Comparison of ENCODE assay signal across 8 cellular contexts in genomic region chr9:83920469-83920941, GRCh38. TPM values are rescaled to one million over a fixed set of nuclear protein-coding genes. Genes with fewer than 3 reads are reported as not detected.
A peak's percentile ranks its signal among the peaks of the same experiment; 100 is the strongest.
DNase-seq lines count a peak whose midpoint lies in the region; ATAC-seq, FAIRE-seq and TF ChIP-seq lines count a peak whose summit lies in the region.

No MANE protein-coding gene starts in this region.

- POLR2A ChIA-PET in GM12878 (lab: Charles Lee), result interaction anchor here (0.6 to 2.1 kb wide), 2 partner anchors 57 to 60 kb away, joined by 5 to 7 read pairs; partner anchors contain the start of genes HNRNPK and RMI1

- RAD21 ChIA-PET in GM12878 (lab: Charles Lee; ENCODE audit: unreplicated experiment), result interaction anchor here (0.8 to 2.4 kb wide), 3 partner anchors 8 to 346 kb away, joined by 3 to 5 read pairs (median 5); no protein-coding TSS in a partner anchor

- H3K4me1 ChIP-seq in GM12878 (ENCODE audit: control insufficient read depth, insufficient read depth, low read length) (peaks cover 9% of the 10 kb centered on the region), skeletal muscle tissue (ENCODE audit: control insufficient read depth in 3 of 3, insufficient read depth in 3 of 3, low read length in 3 of 3) (peaks cover 2 to 12% (median 4%) of the 10 kb centered on the region in 3 donors)

- WGBS in GM12878 (ENCODE audit: insufficient coverage, insufficient replicate concordance, low lambda C conversion rate, missing lambda C conversion rate), result 1% methylated on average over 17 of the region's 17 CpGs

- SMC1A ChIA-PET in GM12878 (lab: Charles Lee; ENCODE audit: uncharacterized antibody, unreplicated experiment), result interaction anchor here (0.7 to 1.7 kb wide), 5 partner anchors 58 to 585 kb away, joined by 3 to 6 read pairs (median 4); no protein-coding TSS in a partner anchor

- no peaks in the 10 kb centered on the region for H3K36me3 ChIP-seq in GM12878 (ENCODE audit: control insufficient read depth in 2 of 2, insufficient read depth in 2 of 2, low read length in 1 of 2)
- no peaks in the 10 kb centered on the region for H3K36me3 ChIP-seq in skeletal muscle tissue (ENCODE audit: control insufficient read depth in 3 of 3, insufficient read depth in 3 of 3, low read length in 3 of 3)

- TSS peak; percentile 79 for BruUV-seq in GM12878 (replicated peaks; lab: Mats Ljungman, UMichigan)

- intact Hi-C loops in GM12878 (cut with micrococcal nuclease; ENCODE audit: unreplicated experiment), result loop anchor here (2.0 to 5.0 kb wide), 3 partner anchors 213 to 397 kb away; partner anchors contain the start of genes IDNK and UBQLN1

- no peaks in the 10 kb centered on the region for H4K20me1 ChIP-seq in GM12878 (ENCODE audit: control insufficient read depth, insufficient read depth)

- in situ Hi-C loops in GM12878 (cut with MboI), result no loop called here

- no peak for TF ChIP-seq POLR2A in GM12878 (IDR thresholded peaks at IDR 0.05; ENCODE audit: low read depth, low read length)

- TF ChIP-seq CTCF in AG09319 (IDR thresholded peaks at IDR 0.05; ENCODE audit: low read depth, low read length) (peak; percentile 37), GM12878 (IDR thresholded peaks at IDR 0.05 in 2 of 3, conservative IDR thresholded peaks at IDR 0.05 in 1 of 3; ENCODE audit: control insufficient read depth in 2 of 3, extremely low read depth in 1 of 3, insufficient read depth in 1 of 3, low read depth in 3 of 3, low read length in 3 of 3) (peak; percentile 29 to 47 (median 47))

- H3K27me3 ChIP-seq in GM12878 (replicated peaks in 1 of 2; ENCODE audit: control insufficient read depth in 2 of 2, insufficient read depth in 2 of 2, low read length in 1 of 2) (no peaks in the 10 kb centered on the region), skeletal muscle tissue (ENCODE audit: control insufficient read depth in 3 of 3, insufficient read depth in 3 of 3, low read length in 3 of 3) (no peaks in the 10 kb centered on the region)

- CTCF ChIA-PET in GM12878 (lab: Yijun Ruan, JAX), result interaction anchor here (0.6 to 4.9 kb wide), 15 partner anchors 8 to 422 kb away, joined by 3 to 25 read pairs (median 4); no protein-coding TSS in a partner anchor

- H3K4me3 ChIP-seq in GM12878, result peak overlapping the region; percentile 79
- H3K4me3 ChIP-seq in skeletal muscle tissue (ENCODE audit: low read length in 3 of 3), result peak overlapping the region; percentile 64 to 76 (median 76)

- H3K9me3 ChIP-seq in GM12878 (replicated peaks; ENCODE audit: control insufficient read depth, insufficient read depth, low read length) (no peaks in the 10 kb centered on the region), skeletal muscle tissue (ENCODE audit: control insufficient read depth in 3 of 3, low read length in 3 of 3) (no peaks in the 10 kb centered on the region)

- peak overlapping the region; percentile 73 for H3K9ac ChIP-seq in GM12878 (ENCODE audit: control insufficient read depth, insufficient read depth, low read length)
- peak overlapping the region; percentile 73 to 81 (median 73) for H3K9ac ChIP-seq in skeletal muscle tissue (ENCODE audit: low read depth in 1 of 3, low read length in 3 of 3)

- TF ChIP-seq EP300 in GM12878 (IDR thresholded peaks at IDR 0.05; ENCODE audit: borderline replicate concordance in 1 of 2, control insufficient read depth in 1 of 2, low read depth in 2 of 2, low read length in 2 of 2), result no peak

- peak; percentile 34 for ATAC-seq in GM18511 (IDR thresholded peaks at IDR 0.05; ENCODE audit: unreplicated experiment)
- peak; percentile 11 for ATAC-seq in HG02981 (IDR thresholded peaks at IDR 0.05; ENCODE audit: unreplicated experiment)
- ATAC-seq in GM12878, result peak; percentile 50

- peak overlapping the region; percentile 79 for H3K27ac ChIP-seq in GM12878 (ENCODE audit: control insufficient read depth, insufficient read depth)
- peak overlapping the region; percentile 94 for H3K27ac ChIP-seq in skeletal muscle tissue (ENCODE audit: low read depth, low read length)

- TF ChIP-seq RAD21 in GM12878 (IDR thresholded peaks at IDR 0.05; ENCODE audit: insufficient read depth, low read depth, low read length), result peak; percentile 40; the same call in 1 of the 2 replicates

- H2AFZ ChIP-seq in GM12878 (ENCODE audit: control insufficient read depth, low read depth, low read length), result peak overlapping the region; percentile 84

- no peaks in the 10 kb centered on the region for H3K79me2 ChIP-seq in GM12878 (ENCODE audit: control insufficient read depth, insufficient read depth, low read length)

- FAIRE-seq in GM12878 (lab: Jason Lieb, UNC), result peak; percentile 92

- DNase-seq in AG09319 (ENCODE audit: extremely low read depth, low read depth), result no peak
- DNase-seq in NCI-H2171 (lab: John Stamatoyannopoulos, UW), result peak; percentile 76
- DNase-seq in GM12878 (ENCODE audit: low read depth, low spot score), result peak; percentile 24
- DNase-seq in iPS-NIHi11 (ENCODE audit: low spot score), result peak; percentile 62
- no peak for DNase-seq in stimulated activated CD4-positive, alpha-beta T cell treated with anti-CD3 and anti-CD28 coated beads, Interleukin-4, amount 100 ng/mL, for 4 hours

- H3K4me2 ChIP-seq in GM12878 (ENCODE audit: control insufficient read depth, insufficient read depth), result peak overlapping the region; percentile 97

TF ChIP-seq in GM12878, 131 proteins besides CTCF, POLR2A, EP300 and RAD21 (continues in another document):
- TF ChIP-seq EZH2 (IDR thresholded peaks at IDR 0.05; ENCODE audit: borderline replicate concordance, control insufficient read depth, low read depth, low read length), result no peak
- TF ChIP-seq BHLHE40 (IDR thresholded peaks at IDR 0.05; ENCODE audit: borderline replicate concordance in 1 of 2, low read depth in 2 of 2, low read length in 1 of 2), result no peak
- TF ChIP-seq ETV6 (conservative IDR thresholded peaks at IDR 0.05 in 1 of 2, IDR thresholded peaks at IDR 0.05 in 1 of 2; ENCODE audit: borderline replicate concordance in 1 of 2, low read depth in 1 of 2), result peak in 1 of 2 experiments; percentile 47; a peak in 1 of 4 replicates
- no peak for TF ChIP-seq SMAD5 (IDR thresholded peaks at IDR 0.05; ENCODE audit: low read depth)

RNA-seq across cellular contexts. Expression of gene KIF27, which starts 0.7 kb away (rescaled TPM):
- total RNA-seq in GM12878 (2013; cell fraction: nucleolus; rRNA removed), result 15.8 and 16.4 TPM in 2 replicates
- total RNA-seq in GM12878 (2014; rRNA removed), result 0.96 and 1.3 TPM in 2 replicates
- total RNA-seq in GM12878 (2014; rRNA removed; fragmentation: Illumina TruSeq; extraction: Trizol), result 2.8 and 3.3 TPM in 2 replicates
- total RNA-seq in GM12878 (2021), result 1.4 and 2.2 TPM in 2 replicates
- polyA plus RNA-seq in GM12878 (2011; ENCODE audit: low read depth), result 0.93 TPM
- polyA plus RNA-seq in GM12878 (2011; rRNA removed), result 1.1 and 2.8 TPM in 2 replicates
- 0.39 and 0.50 TPM in 2 replicates for polyA plus RNA-seq in GM12878 (2011; cell fraction: cytosol; rRNA removed)
- 1.6 and 2.1 TPM in 2 replicates for polyA plus RNA-seq in GM12878 (2011; cell fraction: nucleus; rRNA removed)
- polyA plus RNA-seq in GM12878 (2012), result 0.68 and 1.3 TPM in 2 replicates
- polyA plus RNA-seq in GM12878 (2014; fragmentation: Illumina TruSeq; extraction: Trizol), result 1.6 and 2.0 TPM in 2 replicates
- polyA plus RNA-seq in GM12878 (2014; fragmentation: Nextera tagmentation; extraction: Ambion mirVana), result under 1 TPM; 0.64 to 0.92 TPM
- polyA plus RNA-seq in GM12878 (2014; rRNA removed), result 0.72 and 0.96 TPM in 2 replicates
- 1 to 10 TPM; 1.6 to 1.7 TPM for polyA plus RNA-seq in GM12878 (2016; fragmentation: Nextera tagmentation; extraction: Ambion mirVana)
- 1.8 and 2.6 TPM in 2 replicates for polyA minus RNA-seq in GM12878 (2011; rRNA and poly(A)+ RNA removed)
- polyA minus RNA-seq in GM12878 (2011; cell fraction: cytosol; rRNA and poly(A)+ RNA removed), result 0.73 and 0.80 TPM in 2 replicates
- polyA minus RNA-seq in GM12878 (2011; cell fraction: nucleus; rRNA and poly(A)+ RNA removed), result 1.6 and 3.0 TPM in 2 replicates
- 6.3 TPM for total RNA-seq in skeletal muscle tissue

RNA-seq across cellular contexts. Expression of gene HNRNPK, which starts 59.5 kb away (rescaled TPM):
- total RNA-seq in GM12878 (2013; cell fraction: nucleolus; rRNA removed), result 352 and 386 TPM in 2 replicates
- total RNA-seq in GM12878 (2014; rRNA removed), result 664 and 711 TPM in 2 replicates
- total RNA-seq in GM12878 (2014; rRNA removed; fragmentation: Illumina TruSeq; extraction: Trizol), result 640 and 686 TPM in 2 replicates
- 605 and 619 TPM in 2 replicates for total RNA-seq in GM12878 (2021)
- polyA plus RNA-seq in GM12878 (2011; ENCODE audit: low read depth), result 245 TPM
- polyA plus RNA-seq in GM12878 (2011; rRNA removed), result 695 and 757 TPM in 2 replicates
- 501 and 525 TPM in 2 replicates for polyA plus RNA-seq in GM12878 (2011; cell fraction: cytosol; rRNA removed)
- 615 and 749 TPM in 2 replicates for polyA plus RNA-seq in GM12878 (2011; cell fraction: nucleus; rRNA removed)
- polyA plus RNA-seq in GM12878 (2012), result 411 and 414 TPM in 2 replicates
- polyA plus RNA-seq in GM12878 (2014; fragmentation: Illumina TruSeq; extraction: Trizol), result 970 and 993 TPM in 2 replicates
- 100 to 1,000 TPM; 235 to 307 TPM for polyA plus RNA-seq in GM12878 (2014; fragmentation: Nextera tagmentation; extraction: Ambion mirVana)
- polyA plus RNA-seq in GM12878 (2014; rRNA removed), result 793 and 882 TPM in 2 replicates
- polyA plus RNA-seq in GM12878 (2016; fragmentation: Nextera tagmentation; extraction: Ambion mirVana), result 100 to 1,000 TPM; 558 to 640 TPM
- polyA minus RNA-seq in GM12878 (2011; rRNA and poly(A)+ RNA removed), result 551 and 631 TPM in 2 replicates
- 264 and 321 TPM in 2 replicates for polyA minus RNA-seq in GM12878 (2011; cell fraction: cytosol; rRNA and poly(A)+ RNA removed)
- 507 and 785 TPM in 2 replicates for polyA minus RNA-seq in GM12878 (2011; cell fraction: nucleus; rRNA and poly(A)+ RNA removed)
- 446 TPM for total RNA-seq in skeletal muscle tissue

Comparison
In these comparisons a context has a peak if more than half of its experiments do, and no peak if none do; other contexts are left out.
1. DNase-seq: peak in NCI-H2171 (single experiment), GM12878 (single experiment) and iPS-NIHi11 (single experiment); none in AG09319 (single experiment) and stimulated activated CD4-positive, alpha-beta T cell treated with anti-CD3 and anti-CD28 coated beads, Interleukin-4, amount 100 ng/mL, for 4 hours (0 of 2).
2. Peak in every context shown above with its lines, with median percentiles within 50 percentile points of each other: ATAC-seq.